In genomic region chr12:12456637-12457036, GRCh38 we compare ENCODE assay signal across 10 cellular contexts.
DNase-seq lines count a peak whose midpoint lies in the region; ATAC-seq and TF ChIP-seq lines count a peak whose summit lies in the region.
"Had no signal": no experiment of that assay in that cellular context is flagged by ENCODE, and none has a peak within 500 bp of the region (broad histone marks: within the 10 kb centered on the region; RNA-seq: fewer than 3 reads in every experiment).

No MANE protein-coding gene starts in this region.

- H3K9ac ChIP-seq in adipocyte (ENCODE audit: low read length), result no peak overlapping the region

- no peaks in the 10 kb centered on the region for H3K9me3 ChIP-seq in A673 (ENCODE audit: low read depth, low read length, poor library complexity, severe bottlenecking)
- H3K9me3 ChIP-seq in adipocyte (ENCODE audit: control insufficient read depth, low read length), result no peaks in the 10 kb centered on the region

- no TSS peak for BruUV-seq in A673 (replicated peaks; lab: Mats Ljungman, UMichigan)

- no peak overlapping the region for H3K27ac ChIP-seq in A673 (ENCODE audit: low read depth, low read length, poor library complexity, severe bottlenecking)

- DNase-seq in A673 (ENCODE audit: low spot score) (peak; percentile 25), HS-5 (ENCODE audit: low read depth) (peak; percentile 63), adipocyte (ENCODE audit: low read depth) (peak; percentile 45), foreskin melanocyte (peak; percentile 83), NCI-H82 treated with DMSO at 0.1 percent for 48 hours (lab: John Stamatoyannopoulos, UW; ENCODE audit: unreplicated experiment) (no peak), NCI-H2081 treated with DMSO at 0.1 percent for 48 hours (lab: John Stamatoyannopoulos, UW) (no peak), HEK293T (ENCODE audit: extremely low spot score) (no peak)
- DNase-seq: naive thymus-derived CD8-positive, alpha-beta T cell; NCI-H226 had no signal

- no peak for TF ChIP-seq CTCF in A673 (conservative IDR thresholded peaks at IDR 0.05; ENCODE audit: low read depth, low read length)

- H3K4me1 ChIP-seq in A673 (ENCODE audit: insufficient read depth, low read length, poor library complexity, severe bottlenecking) (no peaks in the 10 kb centered on the region), adipocyte (ENCODE audit: control insufficient read depth, insufficient read depth, low read length) (peaks cover 20% of the 10 kb centered on the region)

- H3K4me3 ChIP-seq in A673 (ENCODE audit: low read depth, low read length, poor library complexity, severe bottlenecking), result no peak overlapping the region
- H3K4me3 ChIP-seq in adipocyte (ENCODE audit: low read length), result peak overlapping the region; percentile 8

- POLR2A ChIA-PET in A673 (lab: Charles Lee; ENCODE audit: low non-redundant PET) (no interaction called here), HEK293T (lab: Yijun Ruan, JAX) (no interaction called here)

- ATAC-seq in GM19023 (IDR thresholded peaks at IDR 0.05; ENCODE audit: unreplicated experiment), result no peak
- ATAC-seq: naive thymus-derived CD8-positive, alpha-beta T cell had no signal

- CTCF ChIA-PET in A673 (lab: Charles Lee) (no interaction called here), HEK293T (lab: Yijun Ruan, JAX) (no interaction called here)

- H3K27me3 ChIP-seq in A673 (replicated peaks; ENCODE audit: insufficient read depth, low read depth, low read length, poor library complexity) (no peaks in the 10 kb centered on the region), adipocyte (replicated peaks; ENCODE audit: control insufficient read depth, insufficient read depth, low read length) (no peaks in the 10 kb centered on the region)

- H3K36me3 ChIP-seq in A673 (ENCODE audit: insufficient read depth, low read length, poor library complexity, severe bottlenecking) (no peaks in the 10 kb centered on the region), adipocyte (ENCODE audit: control insufficient read depth, insufficient read depth, low read length, severe bottlenecking) (no peaks in the 10 kb centered on the region)

- intact Hi-C loops in A673 (cut with micrococcal nuclease; ENCODE audit: unreplicated experiment), result no loop called here

TF ChIP-seq in HEK293T, 16 proteins besides CTCF, POLR2A, EP300 and RAD21:
- TF ChIP-seq BHLHE40 (IDR thresholded peaks at IDR 0.05; ENCODE audit: borderline replicate concordance) (no peak), SP1 (IDR thresholded peaks at IDR 0.05) (no peak), FOXA1 (IDR thresholded peaks at IDR 0.05) (no peak)

Comparison
In these comparisons a context has a peak if more than half of its experiments do, and no peak if none do; other contexts are left out.
1. DNase-seq: peak in A673 (single experiment), HS-5 (single experiment), adipocyte (single experiment) and foreskin melanocyte (single experiment); none in NCI-H82 treated with DMSO at 0.1 percent for 48 hours (single experiment), NCI-H2081 treated with DMSO at 0.1 percent for 48 hours (single experiment) and HEK293T (single experiment).